In the genomic region with DNA sequence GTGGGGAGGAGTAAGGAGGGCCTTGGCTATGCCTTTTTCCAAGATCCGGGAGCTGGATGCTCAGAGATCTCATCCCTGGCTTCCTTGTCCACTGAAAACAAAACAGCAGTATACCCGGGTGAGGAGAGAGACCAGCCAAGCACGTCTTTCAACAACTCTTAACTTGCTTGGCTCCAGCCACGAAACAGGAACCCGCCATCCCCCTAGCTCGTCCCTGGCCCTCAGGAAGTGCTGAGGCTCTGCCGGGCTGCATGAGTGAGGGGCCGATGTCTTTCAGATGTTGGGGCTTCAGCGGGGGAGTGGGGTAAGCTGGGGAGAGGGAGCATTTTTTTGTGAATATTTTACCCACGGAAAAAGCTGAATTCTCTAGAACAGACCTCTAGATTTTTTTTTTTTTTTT, we compare ENCODE assay signal across 11 cellular contexts.
DNase-seq lines count a peak whose midpoint lies in the region; ATAC-seq and TF ChIP-seq lines count a peak whose summit lies in the region.
"Had no signal": no experiment of that assay in that cellular context is flagged by ENCODE, and none has a peak within 500 bp of the region (broad histone marks: within the 10 kb centered on the region; RNA-seq: fewer than 3 reads in every experiment).

No MANE protein-coding gene starts in this region.

- in situ Hi-C loops in astrocyte of the spinal cord (cut with HindIII; ENCODE audit: low sequenced_read_pairs): no loop called here

- ATAC-seq in lower lobe of right lung: peak; percentile 31 to 55
- no peak for ATAC-seq in HG02610 (IDR thresholded peaks at IDR 0.05; ENCODE audit: unreplicated experiment)
- no peak for ATAC-seq in GM18498 (IDR thresholded peaks at IDR 0.05; ENCODE audit: unreplicated experiment)

- peaks cover 3% of the 10 kb centered on the region for H3K9me3 Mint-ChIP-seq in type B pancreatic cell

- peak overlapping the region; percentile 45 for H3K27ac Mint-ChIP-seq in type B pancreatic cell

- H3K4me3 Mint-ChIP-seq in type B pancreatic cell: peak overlapping the region; percentile 68

- no peaks in the 10 kb centered on the region for H3K27me3 Mint-ChIP-seq in type B pancreatic cell

- TF ChIP-seq CTCF in astrocyte of the spinal cord (IDR thresholded peaks at IDR 0.05; ENCODE audit: low read depth, low read length) (no peak), lower lobe of right lung (IDR thresholded peaks at IDR 0.05) (no peak), type B pancreatic cell (conservative IDR thresholded peaks at IDR 0.05) (no peak)

- H3K4me3 ChIP-seq in astrocyte of the spinal cord (ENCODE audit: low read depth, low read length) (no peak overlapping the region), lower lobe of right lung (no peak overlapping the region)
- H3K4me3 ChIP-seq: SJCRH30 had no signal

- H3K27ac ChIP-seq in lower lobe of right lung: no peak overlapping the region
- H3K27ac ChIP-seq: SJCRH30 had no signal

- no peaks in the 10 kb centered on the region for H3K9me3 ChIP-seq in lower lobe of right lung
- H3K9me3 ChIP-seq: SJCRH30 had no signal

- peaks cover 17% of the 10 kb centered on the region for H3K36me3 Mint-ChIP-seq in type B pancreatic cell

- peaks cover 50% of the 10 kb centered on the region for H3K4me1 Mint-ChIP-seq in type B pancreatic cell (ENCODE audit: unreplicated experiment)

- peaks cover 4% of the 10 kb centered on the region for H3K27me3 ChIP-seq in lower lobe of right lung (ENCODE audit: low read depth)

- no peaks in the 10 kb centered on the region for H3K36me3 ChIP-seq in lower lobe of right lung
- H3K36me3 ChIP-seq: SJCRH30 had no signal

- peaks cover 58% of the 10 kb centered on the region for H3K4me1 ChIP-seq in lower lobe of right lung
- H3K4me1 ChIP-seq: SJCRH30 had no signal

- DNase-seq in M059J (ENCODE audit: low read depth) (peak; percentile 35), astrocyte of the spinal cord (ENCODE audit: low read depth, low spot score) (peak; percentile 72), lower lobe of right lung (no peak), type B pancreatic cell (ENCODE audit: extremely low spot score, unreplicated experiment) (no peak), putamen (ENCODE audit: low spot score) (no peak), dermis blood vessel endothelial cell (no peak)
- DNase-seq: islet precursor cell, NCI-H1105 treated with DMSO at 0.1 percent for 48 hours, SJCRH30 had no signal

- intact Hi-C loops in lower lobe of right lung (cut with DNase I): no loop called here

Comparison
In these comparisons a context has a peak if more than half of its experiments do, and no peak if none do; other contexts are left out.
1. DNase-seq: peak in M059J (single experiment) and astrocyte of the spinal cord (single experiment); none in lower lobe of right lung (single experiment), type B pancreatic cell (single experiment), putamen (single experiment) and dermis blood vessel endothelial cell (single experiment).
2. ATAC-seq: peak in lower lobe of right lung (2 of 2); none in HG02610 (single experiment) and GM18498 (single experiment).